ENCODE assay signal across 8 cellular contexts in the genomic region with DNA sequence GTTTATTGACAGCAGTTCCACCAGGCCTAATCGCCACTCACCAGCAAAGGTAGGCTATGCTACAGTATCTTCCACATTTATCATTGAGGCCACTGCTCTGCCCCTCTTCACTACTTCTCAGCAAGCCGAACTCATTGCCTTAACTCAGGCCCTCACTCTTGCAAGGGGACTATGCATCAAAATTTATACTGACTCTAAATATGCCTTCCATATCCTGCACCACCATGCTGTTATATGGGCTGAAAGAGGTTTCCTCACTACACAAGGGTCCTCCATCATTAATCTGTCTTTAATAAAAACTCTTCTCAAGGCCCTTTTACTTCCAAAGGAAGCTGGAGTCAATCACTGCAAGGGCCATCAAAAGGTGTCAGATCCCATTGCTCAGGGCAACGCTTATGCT. TPM values are rescaled to one million over a fixed set of nuclear protein-coding genes. Genes with fewer than 3 reads are reported as not detected.
A peak's percentile ranks its signal among the peaks of the same experiment; 100 is the strongest.
DNase-seq lines count a peak whose midpoint lies in the region; ATAC-seq, FAIRE-seq and TF ChIP-seq lines count a peak whose summit lies in the region.
"Not testable (repeated sequence)": the region's sequence is repeated elsewhere in the genome, so short reads cannot be mapped to it uniquely, and the experiment has no call there.
"Had no signal": no experiment of that assay in that cellular context is flagged by ENCODE, and none has a peak within 500 bp of the region (broad histone marks: within the 10 kb centered on the region; RNA-seq: fewer than 3 reads in every experiment).

No MANE protein-coding gene starts in this region.

- FAIRE-seq in K562 (lab: Jason Lieb, UNC) = not testable (repeated sequence)

- not testable (repeated sequence) for ATAC-seq in K562

- H3K9ac ChIP-seq in K562 (ENCODE audit: insufficient read depth in 1 of 2, low read depth in 2 of 2, low read length in 2 of 2); mesendoderm (ENCODE audit: low read length): not testable (repeated sequence)

- 50% methylated on average over 3 of the region's 3 CpGs for WGBS in K562 (ENCODE audit: insufficient coverage, low coverage, missing lambda C conversion rate)
- WGBS in mesendoderm (ENCODE audit: extremely low coverage, insufficient coverage, low lambda C conversion rate) = no CpG with 5 or more reads among the region's 3 CpGs

- intact Hi-C loops in K562 (cut with micrococcal nuclease) = not testable (repeated sequence)

- H2AFZ ChIP-seq in K562 (ENCODE audit: low read depth, low read length) = not testable (repeated sequence)

- DNase-seq in K562 (ENCODE audit: extremely low read depth in 1 of 4, low spot score in 3 of 4) = not testable (repeated sequence)
- peak; percentile 37 for DNase-seq in mesendoderm

- TF ChIP-seq CTCF in HEK293 (tag by site-specific recombination; IDR thresholded peaks at IDR 0.05); K562 (IDR thresholded peaks at IDR 0.05 in 2 of 3, conservative IDR thresholded peaks at IDR 0.05 in 1 of 3; ENCODE audit: insufficient read depth in 2 of 3, low read depth in 1 of 3, low read length in 3 of 3): not testable (repeated sequence)

- not testable (repeated sequence) for H3K4me2 ChIP-seq in K562 (ENCODE audit: insufficient read depth, low read length); mesendoderm (ENCODE audit: low read length)

- H3K27me3 ChIP-seq in K562 (ENCODE audit: control insufficient read depth in 2 of 2, insufficient read depth in 2 of 2, low read length in 2 of 2); mesendoderm (ENCODE audit: insufficient read depth, low read length, poor library complexity): not testable (repeated sequence)

- H3K4me1 ChIP-seq in HEK293 (ENCODE audit: control insufficient read depth, insufficient read depth, low read length); K562 (replicated peaks in 1 of 2; ENCODE audit: control insufficient read depth in 2 of 2, insufficient read depth in 2 of 2, low read length in 2 of 2); mesendoderm (ENCODE audit: control insufficient read depth, low read depth, low read length): not testable (repeated sequence)

- TF ChIP-seq EP300 in K562 (IDR thresholded peaks at IDR 0.05; ENCODE audit: low read length) = not testable (repeated sequence)

- not testable (repeated sequence) for H3K9me3 ChIP-seq in HEK293 (ENCODE audit: control insufficient read depth, insufficient read depth, low read depth, low read length); K562 (replicated peaks; ENCODE audit: control insufficient read depth, insufficient read depth, low read depth, low read length)

- not testable (repeated sequence) for H3K23ac ChIP-seq in mesendoderm (ENCODE audit: low read length)

- not testable (repeated sequence) for H3K9me1 ChIP-seq in K562 (ENCODE audit: control insufficient read depth, insufficient read depth, low read length)

- H3K27ac ChIP-seq in HEK293 (ENCODE audit: extremely low read depth, low read depth, low read length); K562 (ENCODE audit: extremely low read depth, low read depth, low read length); mesendoderm (ENCODE audit: low read depth, low read length): not testable (repeated sequence)

- not testable (repeated sequence) for H2BK120ac ChIP-seq in mesendoderm (ENCODE audit: low read depth, low read length)

- not testable (repeated sequence) for H4K8ac ChIP-seq in mesendoderm (ENCODE audit: low read depth, low read length)

- CTCF ChIA-PET in HEK293 (lab: Yijun Ruan, JAX) = interaction anchor here (1.2 kb wide), 1 partner anchor 18 kb away, joined by 7 read pairs; no protein-coding TSS in a partner anchor
- CTCF ChIA-PET in K562 (lab: Yijun Ruan, JAX; ENCODE audit: low intra/inter-chr PET ratio) = not testable (repeated sequence)

- H2BK15ac ChIP-seq in mesendoderm (replicated peaks; ENCODE audit: low read depth) = not testable (repeated sequence)

- H2BK5ac ChIP-seq in mesendoderm (ENCODE audit: low read length) = not testable (repeated sequence)

- H3K79me2 ChIP-seq in K562 (ENCODE audit: control insufficient read depth, insufficient read depth, low read length); mesendoderm (ENCODE audit: control insufficient read depth, insufficient read depth, low read length): not testable (repeated sequence)

- not testable (repeated sequence) for TF ChIP-seq RAD21 in K562 (CRISPR knock-in tag; conservative IDR thresholded peaks at IDR 0.05 in 1 of 2, IDR thresholded peaks at IDR 0.05 in 1 of 2)

- not testable (repeated sequence) for H3K56ac ChIP-seq in mesendoderm (ENCODE audit: low read length)

- H3K4me3 ChIP-seq in HEK293 (ENCODE audit: low read depth, low read length); K562; mesendoderm (ENCODE audit: low read length): not testable (repeated sequence)

- not testable (repeated sequence) for H3K79me1 ChIP-seq in mesendoderm (ENCODE audit: low read length)

- in situ Hi-C loops in K562 (cut with MboI) = not testable (repeated sequence)

- not testable (repeated sequence) for H3K18ac ChIP-seq in mesendoderm (ENCODE audit: low read length)

- not testable (repeated sequence) for H3K36me3 ChIP-seq in HEK293 (ENCODE audit: control insufficient read depth in 2 of 2, insufficient read depth in 1 of 2, low read length in 2 of 2); K562 (ENCODE audit: control insufficient read depth, insufficient read depth, low read length); mesendoderm (ENCODE audit: control insufficient read depth, insufficient read depth, low read length)

- not testable (repeated sequence) for H4K20me1 ChIP-seq in K562 (replicated peaks; ENCODE audit: control insufficient read depth, insufficient read depth, low read length)

- not testable (repeated sequence) for H3K4ac ChIP-seq in mesendoderm (ENCODE audit: low read depth, low read length)

- not testable (repeated sequence) for H4K5ac ChIP-seq in mesendoderm (ENCODE audit: low read length)

- not testable (repeated sequence) for TF ChIP-seq POLR2A in K562 (conservative IDR thresholded peaks at IDR 0.05)

- POLR2A ChIA-PET in HEK293 (lab: Yijun Ruan, JAX) = interaction anchor here (1.2 kb wide), 1 partner anchor 12 kb away, joined by 5 read pairs; no protein-coding TSS in a partner anchor
- POLR2A ChIA-PET in K562 (lab: Yijun Ruan, JAX) = not testable (repeated sequence)

- H2AK5ac ChIP-seq in mesendoderm (ENCODE audit: low read length) = not testable (repeated sequence)

- not testable (repeated sequence) for BruUV-seq in K562 (replicated peaks; lab: Mats Ljungman, UMichigan)

TF ChIP-seq in HEK293, 187 proteins besides CTCF, POLR2A, EP300 and RAD21:
- peak; percentile 99 for TF ChIP-seq ZNF600 (tag by site-specific recombination; IDR thresholded peaks at IDR 0.05)
TF ChIP-seq in HEK293: peak in this region for 1; not testable (repeated sequence) for 186.

TF ChIP-seq in K562, 482 proteins besides CTCF, POLR2A, EP300 and RAD21 (continues in another document):
- 0 out of 2 replicates have a peak, but pooled peaks have one; percentile 39 for TF ChIP-seq ZNF12 (CRISPR knock-in tag; IDR thresholded peaks at IDR 0.05)
- peak; percentile 63; the same call in 1 of the 2 replicates for TF ChIP-seq TRIM28 (IDR thresholded peaks at IDR 0.05)
- peak in 1 of 2 experiments; percentile 77; a peak in 2 of 3 replicates for TF ChIP-seq CBX3 (IDR thresholded peaks at IDR 0.05; ENCODE audit: borderline replicate concordance in 1 of 2, low read length in 2 of 2)

RNA-seq across cellular contexts. Expression of a gene that starts 30.7 kb away (rescaled TPM):
- total RNA-seq in K562 (2011; cell fraction: chromatin; rRNA removed; ENCODE audit: low replicate concordance) = 6.9 and 9.3 TPM in 2 replicates
- total RNA-seq in K562 (2011; cell fraction: nucleolus; rRNA removed) = 8.7 and 9.0 TPM in 2 replicates
- 7.6 and 10.6 TPM in 2 replicates for total RNA-seq in K562 (2011; cell fraction: nucleoplasm; rRNA removed)
- total RNA-seq in K562 (2014; rRNA removed) = 80.1 and 85.8 TPM in 2 replicates
- 7.0 and 7.9 TPM in 2 replicates for total RNA-seq in K562 (2014; rRNA removed; fragmentation: Illumina TruSeq; extraction: Trizol)
- 31.6 and 32.9 TPM in 2 replicates for total RNA-seq in K562 (2015; rRNA removed; fragmentation: Illumina TruSeq; extraction: Trizol)
- total RNA-seq in K562 (2021) = 41.2 and 43.1 TPM in 2 replicates
- polyA plus RNA-seq in K562 (2011; rRNA removed) = 15.1 and 17.4 TPM in 2 replicates
- 18.7 and 45.5 TPM in 2 replicates for polyA plus RNA-seq in K562 (2011; cell fraction: cytosol; rRNA removed)
- polyA plus RNA-seq in K562 (2011; cell fraction: nucleus; rRNA removed) = 7.4 and 12.0 TPM in 2 replicates
- polyA plus RNA-seq in K562 (2012) = 23.9 and 28.5 TPM in 2 replicates
- 19.6 and 37.5 TPM in 2 replicates for polyA plus RNA-seq in K562 (2014; fragmentation: Illumina TruSeq; extraction: Trizol)
- polyA plus RNA-seq in K562 (2014; fragmentation: Nextera tagmentation; extraction: Ambion mirVana) = 1 to 10 TPM; 1.7 to 2.6 TPM
- polyA plus RNA-seq in K562 (2014; rRNA removed) = 61.9 and 75.9 TPM in 2 replicates
- polyA minus RNA-seq in K562 (2011; rRNA and poly(A)+ RNA removed) = 2.2 and 3.5 TPM in 2 replicates
- polyA minus RNA-seq in K562 (2011; cell fraction: cytosol; rRNA and poly(A)+ RNA removed) = 7.9 and 8.1 TPM in 2 replicates
- 2.6 TPM in 2 replicates for polyA minus RNA-seq in K562 (2011; cell fraction: nucleus; rRNA and poly(A)+ RNA removed)
- polyA plus RNA-seq in mesendoderm (2013, experiment 1 of 2) = 24.5 TPM
- polyA plus RNA-seq in mesendoderm (2013, experiment 2 of 2) = 23.1 TPM

RNA-seq across cellular contexts. Expression of a gene that starts 33.2 kb away (rescaled TPM):
- total RNA-seq in K562 (2011; cell fraction: chromatin; rRNA removed; ENCODE audit: low replicate concordance) = 2.9 and 6.1 TPM in 2 replicates
- total RNA-seq in K562 (2011; cell fraction: nucleolus; rRNA removed) = 4.2 and 5.5 TPM in 2 replicates
- 6.2 and 12.7 TPM in 2 replicates for total RNA-seq in K562 (2011; cell fraction: nucleoplasm; rRNA removed)
- 0.36 and 1.0 TPM in 2 replicates for total RNA-seq in K562 (2014; rRNA removed)
- total RNA-seq in K562 (2014; rRNA removed; fragmentation: Illumina TruSeq; extraction: Trizol) = 0.38 and 0.44 TPM in 2 replicates
- total RNA-seq in K562 (2015; rRNA removed; fragmentation: Illumina TruSeq; extraction: Trizol) = 0.33 and 0.53 TPM in 2 replicates
- total RNA-seq in K562 (2021) = 1.8 TPM in 2 replicates
- 1.9 and 3.6 TPM in 2 replicates for polyA plus RNA-seq in K562 (2011; rRNA removed)
- 6.9 and 7.6 TPM in 2 replicates for polyA plus RNA-seq in K562 (2011; cell fraction: cytosol; rRNA removed)
- polyA plus RNA-seq in K562 (2011; cell fraction: nucleus; rRNA removed) = 11.5 and 14.8 TPM in 2 replicates
- 2.0 and 5.6 TPM in 2 replicates for polyA plus RNA-seq in K562 (2012)
- 2.5 and 2.8 TPM in 2 replicates for polyA plus RNA-seq in K562 (2014; fragmentation: Illumina TruSeq; extraction: Trizol)
- polyA plus RNA-seq in K562 (2014; fragmentation: Nextera tagmentation; extraction: Ambion mirVana) = under 1 TPM; 0.24 to 0.35 TPM
- polyA plus RNA-seq in K562 (2014; rRNA removed) = 1.8 and 2.1 TPM in 2 replicates
- polyA minus RNA-seq in K562 (2011; rRNA and poly(A)+ RNA removed) = 0.98 and 1.7 TPM in 2 replicates
- 1.1 and 1.4 TPM in 2 replicates for polyA minus RNA-seq in K562 (2011; cell fraction: cytosol; rRNA and poly(A)+ RNA removed)
- 1.3 and 1.9 TPM in 2 replicates for polyA minus RNA-seq in K562 (2011; cell fraction: nucleus; rRNA and poly(A)+ RNA removed)
- polyA plus RNA-seq in mesendoderm (2013, experiment 1 of 2) = 1.7 TPM
- 1.6 TPM for polyA plus RNA-seq in mesendoderm (2013, experiment 2 of 2)
- total RNA-seq: CD8-positive, alpha-beta T cell had no signal
- polyA plus RNA-seq: CD14-positive monocyte; CD4-positive, alpha-beta memory T cell; CD4-positive, CD25-positive, alpha-beta regulatory T cell; CD8-positive, alpha-beta memory T cell had no signal
